In the genomic region with DNA sequence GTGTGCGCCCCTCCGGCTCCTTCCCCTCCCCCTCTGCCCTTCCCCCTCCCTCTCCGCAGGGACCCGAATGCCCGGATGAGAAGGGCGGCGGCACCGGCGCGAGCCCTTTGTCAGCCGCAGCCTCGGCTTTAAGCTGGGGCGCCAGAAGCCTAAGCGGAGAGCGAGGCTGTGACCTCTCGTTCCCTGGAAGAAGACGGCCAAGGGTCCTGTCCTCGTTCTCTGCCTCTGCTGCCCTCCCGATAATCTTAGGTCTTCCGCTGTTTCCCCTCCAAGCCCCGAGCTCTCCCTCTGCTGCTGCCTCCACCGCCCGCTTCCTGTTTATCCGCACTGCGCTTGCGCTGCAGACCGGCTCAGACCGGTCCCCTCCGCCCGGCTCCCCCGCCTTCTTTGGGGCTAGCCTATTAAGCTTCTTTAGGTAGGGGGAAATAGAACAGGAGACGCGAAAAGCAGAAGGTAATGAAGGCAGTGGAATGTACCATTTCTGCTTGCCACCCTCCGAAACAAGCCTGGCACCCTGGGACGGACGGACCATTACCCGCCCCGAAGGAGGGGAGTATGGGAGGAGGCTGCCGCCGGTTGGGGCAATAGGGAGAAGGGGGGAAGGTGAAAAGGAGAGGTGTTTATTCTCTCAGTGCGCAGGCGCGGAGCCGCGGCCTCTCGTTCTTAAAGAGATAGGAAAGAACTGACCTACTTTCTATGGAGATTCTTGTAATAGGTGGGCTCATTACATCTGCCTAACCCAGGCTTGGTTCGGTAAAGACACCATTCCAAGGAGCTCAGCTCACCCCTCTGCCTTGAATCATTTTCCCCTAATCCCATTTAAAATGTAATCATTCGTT, we compare ENCODE assay signal across 8 cellular contexts. TPM values are rescaled to one million over a fixed set of nuclear protein-coding genes. Genes with fewer than 3 reads are reported as not detected.
A peak's percentile ranks its signal among the peaks of the same experiment; 100 is the strongest.
DNase-seq lines count a peak whose midpoint lies in the region; TF ChIP-seq lines count a peak whose summit lies in the region.

OGA (minus strand) TSS at position 326 of the 839 bp plus-strand sequence. CDS start 422 bp downstream, outside the sequence.

- H3K27me3 ChIP-seq in neuron (ENCODE audit: insufficient read depth, low read length) (no peaks in the 10 kb centered on the region), subcutaneous abdominal adipose tissue (ENCODE audit: control insufficient read depth in 5 of 5, insufficient read depth in 4 of 5, low read length in 5 of 5) (no peaks in the 10 kb centered on the region)

- H3K27ac ChIP-seq in subcutaneous abdominal adipose tissue (ENCODE audit: low read depth, low read length) = peak within 1 kb of the TSS; percentile 92

- TF ChIP-seq CTCF in HFF-Myc (IDR thresholded peaks at IDR 0.05; ENCODE audit: low read depth, low read length, missing control alignments) = no peak

- H3K4me1 Mint-ChIP-seq in activated naive CD4-positive, alpha-beta T cell treated with anti-CD3 and anti-CD28 coated beads for 36 hours (ENCODE audit: low read depth) = peaks cover 40% of the 10 kb centered on the region

- peak within 1 kb of the TSS; percentile 77 to 89 (median 82) for H3K9ac ChIP-seq in subcutaneous abdominal adipose tissue (ENCODE audit: low read length in 5 of 5)

- H3K9me3 ChIP-seq in neuron (ENCODE audit: low read length) = no peaks in the 10 kb centered on the region
- H3K9me3 ChIP-seq in subcutaneous abdominal adipose tissue (ENCODE audit: control insufficient read depth in 5 of 5, low read length in 5 of 5) = no peaks in the 10 kb centered on the region

- peak; percentile 98 for DNase-seq in GM03348 (ENCODE audit: low spot score)
- DNase-seq in HFF-Myc (ENCODE audit: extremely low read depth, low read depth) = peak; percentile 100
- DNase-seq in NAMALWA (ENCODE audit: low spot score) = peak; percentile 100
- peak; percentile 100 for DNase-seq in SK-N-DZ (ENCODE audit: low spot score)
- DNase-seq in activated naive CD4-positive, alpha-beta T cell treated with anti-CD3 and anti-CD28 coated beads for 36 hours = peak; percentile 99
- peak; percentile 100 for DNase-seq in foreskin melanocyte

- intact Hi-C loops in activated naive CD4-positive, alpha-beta T cell treated with anti-CD3 and anti-CD28 coated beads for 36 hours (cut with micrococcal nuclease) = loop anchor here (1.0 to 5.0 kb wide), 14 partner anchors 12 to 925 kb away; partner anchors contain the start of genes ACTR1A, ARMH3, BTRC and FBXL15

- peak within 1 kb of the TSS; percentile 93 for H3K27ac Mint-ChIP-seq in activated naive CD4-positive, alpha-beta T cell treated with anti-CD3 and anti-CD28 coated beads for 36 hours

- H3K4me3 ChIP-seq in HFF-Myc (replicated peaks; ENCODE audit: low read depth, low read length) = peak within 1 kb of the TSS; percentile 96
- peak within 1 kb of the TSS; percentile 89 for H3K4me3 ChIP-seq in neuron (ENCODE audit: low read length)
- H3K4me3 ChIP-seq in subcutaneous abdominal adipose tissue (ENCODE audit: low read depth in 1 of 5, low read length in 5 of 5) = peak within 1 kb of the TSS; percentile 94 to 98 (median 97)

- H3K4me1 ChIP-seq in neuron (ENCODE audit: insufficient read depth, low read length) = peaks cover 23% of the 10 kb centered on the region
- H3K4me1 ChIP-seq in subcutaneous abdominal adipose tissue (ENCODE audit: control insufficient read depth in 5 of 5, insufficient read depth in 5 of 5, low read length in 5 of 5) = peaks cover 2 to 57% (median 50%) of the 10 kb centered on the region in 5 donors

- no peaks in the 10 kb centered on the region for H3K27me3 Mint-ChIP-seq in activated naive CD4-positive, alpha-beta T cell treated with anti-CD3 and anti-CD28 coated beads for 36 hours (ENCODE audit: low read depth)

- peaks cover 13% of the 10 kb centered on the region for H3K36me3 Mint-ChIP-seq in activated naive CD4-positive, alpha-beta T cell treated with anti-CD3 and anti-CD28 coated beads for 36 hours (ENCODE audit: low read depth)

- H3K9me3 Mint-ChIP-seq in activated naive CD4-positive, alpha-beta T cell treated with anti-CD3 and anti-CD28 coated beads for 36 hours = no peaks in the 10 kb centered on the region

- peak within 1 kb of the TSS; percentile 74 for H2AFZ ChIP-seq in neuron (ENCODE audit: low read depth, low read length)

- H3K36me3 ChIP-seq in neuron (ENCODE audit: insufficient read depth, low read length) (peaks cover 2% of the 10 kb centered on the region), subcutaneous abdominal adipose tissue (ENCODE audit: control insufficient read depth in 5 of 5, insufficient read depth in 5 of 5, low read length in 5 of 5) (peaks cover 3 to 23% (median 11%) of the 10 kb centered on the region in 5 donors)

- CTCF ChIA-PET in activated naive CD4-positive, alpha-beta T cell treated with anti-CD3 and anti-CD28 coated beads for 36 hours (lab: Charles Lee) = interaction anchor here (0.6 to 8.8 kb wide), 10 partner anchors 16 to 192 kb away, joined by 3 to 46 read pairs (median 5); no protein-coding TSS in a partner anchor

- peak within 1 kb of the TSS; percentile 92 for H3K4me3 Mint-ChIP-seq in activated naive CD4-positive, alpha-beta T cell treated with anti-CD3 and anti-CD28 coated beads for 36 hours

RNA-seq across cellular contexts. Expression of gene OGA, which starts in this region (rescaled TPM):
- polyA plus RNA-seq in SK-N-DZ (2014; cell fraction: cytosol; rRNA removed) = 47.3 and 51.7 TPM in 2 replicates
- 142 and 189 TPM in 2 replicates for polyA plus RNA-seq in SK-N-DZ (2014; cell fraction: nucleus; rRNA removed)
- 10 to 100 TPM; 90.8 to 96.3 TPM for total RNA-seq in activated naive CD4-positive, alpha-beta T cell treated with anti-CD3 and anti-CD28 coated beads for 36 hours

Comparison
In these comparisons a context has a peak if more than half of its experiments do, and no peak if none do; other contexts are left out.
1. Peak in every context shown above with its lines: DNase-seq, H3K4me3 ChIP-seq and H3K27ac ChIP-seq.